Comparison of ENCODE assay signal across 8 cellular contexts in genomic region chr11:62705880-62706831, GRCh38. TPM values are rescaled to one million over a fixed set of nuclear protein-coding genes. Genes with fewer than 3 reads are reported as not detected.
A peak's percentile ranks its signal among the peaks of the same experiment; 100 is the strongest.
DNase-seq lines count a peak whose midpoint lies in the region; ATAC-seq and TF ChIP-seq lines count a peak whose summit lies in the region.

No MANE protein-coding gene starts in this region.

- no peaks in the 10 kb centered on the region for H3K9me3 Mint-ChIP-seq in Caco-2 (ENCODE audit: unreplicated experiment)

- H3K9me2 ChIP-seq in PC-3 (replicated peaks; ENCODE audit: low read length): no peaks in the 10 kb centered on the region

- peak overlapping the region; percentile 54 for H3K27ac ChIP-seq in PC-3 (ENCODE audit: low read length)
- peak overlapping the region; percentile 75 to 84 for H3K27ac ChIP-seq in mucosa of rectum (ENCODE audit: low read depth in 2 of 2, low read length in 2 of 2)

- intact Hi-C loops in Caco-2 (cut with micrococcal nuclease; ENCODE audit: unreplicated experiment) (no loop called here), PC-3 (cut with micrococcal nuclease) (loop anchor here (2.0 kb wide), 1 partner anchor 23 kb away; the partner anchor contains the start of gene TTC9C)

- H3K36me3 Mint-ChIP-seq in Caco-2 (ENCODE audit: insufficient read depth, unreplicated experiment): peaks cover 79% of the 10 kb centered on the region

- ATAC-seq in GM21528 (IDR thresholded peaks at IDR 0.05; ENCODE audit: low FRiP score, unreplicated experiment) (peak; percentile 50), PC-3 (peak; percentile 89)

- BruUV-seq in Caco-2 (replicated peaks; lab: Mats Ljungman, UMichigan) (TSS peak; percentile 20), PC-3 (replicated peaks; lab: Mats Ljungman, UMichigan) (TSS peak; percentile 19)

- no peaks in the 10 kb centered on the region for H3K27me3 Mint-ChIP-seq in Caco-2 (ENCODE audit: insufficient read depth, unreplicated experiment)

- H3K79me2 ChIP-seq in PC-3 (ENCODE audit: low read length): 0 out of 2 replicates have a peak, but pooled peaks cover 5% of the 10 kb centered on the region

- in situ Hi-C loops in KBM-7 (cut with MboI; ENCODE audit: low pct_unique_long_range_greater_than_20kb, low sequenced_read_pairs): no loop called here

- TF ChIP-seq CTCF in Caco-2 (IDR thresholded peaks at IDR 0.05; ENCODE audit: insufficient read depth in 1 of 2, low read depth in 1 of 2, low read length in 1 of 2, severe bottlenecking in 1 of 2, unreplicated experiment in 1 of 2) (no peak), PC-3 (conservative IDR thresholded peaks at IDR 0.05; ENCODE audit: low read depth, low read length) (no peak), epithelial cell of proximal tubule (conservative IDR thresholded peaks at IDR 0.05; ENCODE audit: low read depth, low read length) (no peak)

- H3K9me3 ChIP-seq in Caco-2: no peaks in the 10 kb centered on the region
- no peaks in the 10 kb centered on the region for H3K9me3 ChIP-seq in PC-3 (ENCODE audit: low read length)
- no peaks in the 10 kb centered on the region for H3K9me3 ChIP-seq in mucosa of rectum (ENCODE audit: control insufficient read depth in 2 of 2, low read length in 2 of 2)

- POLR2A ChIA-PET in Caco-2 (lab: Charles Lee): interaction anchor here (0.6 to 1.8 kb wide), 10 partner anchors 21 to 132 kb away, joined by 3 to 18 read pairs (median 5); partner anchors contain the start of genes C11orf98, CSKMT, EEF1G and HNRNPUL2
- POLR2A ChIA-PET in PC-3 (lab: Charles Lee; ENCODE audit: unreplicated experiment): interaction anchor here (0.6 to 1.1 kb wide), 7 partner anchors 48 to 154 kb away, joined by 3 to 11 read pairs (median 5); partner anchors contain the start of genes TAF6L and ZBTB3

- DNase-seq in Caco-2: peak; percentile 91 to 95
- DNase-seq in KBM-7: peak; percentile 88
- peak; percentile 97 for DNase-seq in PC-3
- peak; percentile 96 for DNase-seq in activated T-cell treated with anti-CD3 and anti-CD28 coated beads, Interleukin-2, amount 50 U/mL, for 1 hour
- DNase-seq in epithelial cell of proximal tubule (ENCODE audit: low read depth): no peak
- DNase-seq in stimulated activated CD8-positive, alpha-beta memory T cell treated with anti-CD3 and anti-CD28 coated beads, Interleukin-4, amount 100 ng/mL, for 1 hour (ENCODE audit: low read depth in 2 of 2, low spot score in 1 of 2): peak; percentile 90 to 93

- no peaks in the 10 kb centered on the region for H3K27me3 ChIP-seq in Caco-2 (replicated peaks; ENCODE audit: control insufficient read depth, insufficient read depth, low read length)
- H3K27me3 ChIP-seq in PC-3 (ENCODE audit: low read length): no peaks in the 10 kb centered on the region
- no peaks in the 10 kb centered on the region for H3K27me3 ChIP-seq in mucosa of rectum (ENCODE audit: control insufficient read depth in 2 of 2, insufficient read depth in 2 of 2, low read length in 2 of 2)

- H2AFZ ChIP-seq in PC-3 (ENCODE audit: low read length): peak overlapping the region; percentile 88

- H3K4me3 ChIP-seq in Caco-2 (ENCODE audit: low read depth, low read length): peak overlapping the region; percentile 55
- peak overlapping the region; percentile 87 for H3K4me3 ChIP-seq in PC-3 (ENCODE audit: low read length)
- peak overlapping the region; percentile 77 for H3K4me3 ChIP-seq in epithelial cell of proximal tubule (ENCODE audit: low read depth, low read length)
- H3K4me3 ChIP-seq in mucosa of rectum (ENCODE audit: low read length in 2 of 2): peak overlapping the region; percentile 80

- peak overlapping the region; percentile 97 for H3K27ac Mint-ChIP-seq in Caco-2 (ENCODE audit: unreplicated experiment)

- H3K36me3 ChIP-seq in Caco-2 (ENCODE audit: control insufficient read depth, insufficient read depth, low read length): peaks cover 1% of the 10 kb centered on the region; the same call in 1 of the 2 replicates
- H3K36me3 ChIP-seq in PC-3 (ENCODE audit: low read depth, low read length): peaks cover 18% of the 10 kb centered on the region
- peaks cover 4 to 6% of the 10 kb centered on the region in 2 donors for H3K36me3 ChIP-seq in mucosa of rectum (ENCODE audit: control insufficient read depth in 2 of 2, insufficient read depth in 2 of 2, low read length in 2 of 2)

- CTCF ChIA-PET in Caco-2 (lab: Charles Lee): interaction anchor here (0.6 to 1.8 kb wide), 11 partner anchors 12 to 1252 kb away, joined by 3 to 7 read pairs (median 4); partner anchors contain the start of genes B3GAT3, HNRNPUL2, LBHD1 and TAF6L
- CTCF ChIA-PET in PC-3 (lab: Charles Lee): interaction anchor here (0.6 to 1.7 kb wide), 4 partner anchors 12 to 25 kb away, joined by 3 to 11 read pairs (median 4); partner anchors contain the start of gene HNRNPUL2

- peaks cover 6% of the 10 kb centered on the region for H3F3A ChIP-seq in PC-3 (ENCODE audit: low read length, unreplicated experiment)

- peaks cover 9% of the 10 kb centered on the region; the same call in 1 of the 2 replicates for H3K4me1 ChIP-seq in Caco-2
- H3K4me1 ChIP-seq in PC-3 (ENCODE audit: insufficient read depth, low read length): peaks cover 17% of the 10 kb centered on the region
- peaks cover 36 to 40% of the 10 kb centered on the region in 2 donors for H3K4me1 ChIP-seq in mucosa of rectum (ENCODE audit: control insufficient read depth in 2 of 2, insufficient read depth in 2 of 2, low read length in 2 of 2)

- H3K4me2 ChIP-seq in PC-3 (ENCODE audit: low read length): peak overlapping the region; percentile 89

- H4K20me1 ChIP-seq in PC-3 (ENCODE audit: low read length): no peaks in the 10 kb centered on the region

- H3K4me1 Mint-ChIP-seq in Caco-2 (ENCODE audit: low read depth, unreplicated experiment): peaks cover 18% of the 10 kb centered on the region

- peak overlapping the region; percentile 96 for H3K4me3 Mint-ChIP-seq in Caco-2 (ENCODE audit: unreplicated experiment)

- H3K9ac ChIP-seq in PC-3 (ENCODE audit: low read length) (peak overlapping the region; percentile 72), mucosa of rectum (ENCODE audit: low read depth in 1 of 2, low read length in 2 of 2) (peak overlapping the region; percentile 72 to 73)

RNA-seq across cellular contexts. Expression of gene BSCL2, which starts 1.1 kb away (rescaled TPM):
- total RNA-seq in Caco-2 (2022) (39.2 and 48.2 TPM in 2 replicates), PC-3 (2014; rRNA removed) (65.7 and 73.4 TPM in 2 replicates), epithelial cell of proximal tubule (42.1 and 96.6 TPM in 2 replicates)

RNA-seq across cellular contexts. Expression of gene GNG3, which starts 1.3 kb away (rescaled TPM):
- total RNA-seq in Caco-2 (2022): not detected in 2 replicates
- total RNA-seq in PC-3 (2014; rRNA removed): not detected in 2 replicates
- total RNA-seq in epithelial cell of proximal tubule: not detected in 2 replicates

RNA-seq across cellular contexts. Expression of gene LRRN4CL, which starts 16.8 kb away (rescaled TPM):
- total RNA-seq in Caco-2 (2022) (0.35 and 0.64 TPM in 2 replicates), PC-3 (2014; rRNA removed) (0.51 and 0.86 TPM in 2 replicates), epithelial cell of proximal tubule (not detected in 2 replicates)

RNA-seq across cellular contexts. Expression of gene HNRNPUL2, which starts 21.1 kb away (rescaled TPM):
- total RNA-seq in Caco-2 (2022) (60.0 and 62.9 TPM in 2 replicates), PC-3 (2014; rRNA removed) (15.5 and 25.4 TPM in 2 replicates), epithelial cell of proximal tubule (8.0 and 8.5 TPM in 2 replicates)

RNA-seq across cellular contexts. Expression of gene TTC9C, which starts 22.1 kb away (rescaled TPM):
- total RNA-seq in Caco-2 (2022) (47.0 and 53.6 TPM in 2 replicates), PC-3 (2014; rRNA removed) (26.1 and 37.4 TPM in 2 replicates), epithelial cell of proximal tubule (35.7 and 39.1 TPM in 2 replicates)
